Comparison of ENCODE assay signal across 19 cellular contexts in genomic region chr7:23895666-23896096, GRCh38.
A peak's percentile ranks its signal among the peaks of the same experiment; 100 is the strongest.
DNase-seq lines count a peak whose midpoint lies in the region; ATAC-seq, FAIRE-seq and TF ChIP-seq lines count a peak whose summit lies in the region.
"Had no signal": no experiment of that assay in that cellular context is flagged by ENCODE, and none has a peak within 500 bp of the region (broad histone marks: within the 10 kb centered on the region; RNA-seq: fewer than 3 reads in every experiment).

No MANE protein-coding gene starts in this region.

- no peak for TF ChIP-seq EP300 in H1 (IDR thresholded peaks at IDR 0.05; ENCODE audit: borderline replicate concordance in 1 of 2, low read depth in 2 of 2, low read length in 2 of 2)

- no peaks in the 10 kb centered on the region for H4K20me1 ChIP-seq in H1 (replicated peaks in 1 of 2; ENCODE audit: control insufficient read depth in 1 of 2, insufficient read depth in 2 of 2, low read length in 2 of 2)

- no peaks in the 10 kb centered on the region for H3K36me3 ChIP-seq in RWPE2 (ENCODE audit: low read depth)
- no peaks in the 10 kb centered on the region for H3K36me3 ChIP-seq in H1 (ENCODE audit: control insufficient read depth in 2 of 4, insufficient read depth in 4 of 4, low read length in 3 of 4)
- H3K36me3 ChIP-seq: spleen had no signal

- H3K4me2 ChIP-seq in H1 (ENCODE audit: insufficient read depth in 1 of 2, low read depth in 2 of 2, low read length in 2 of 2), result no peak overlapping the region

- H3K4me3 ChIP-seq in RWPE2 (ENCODE audit: severe bottlenecking), result no peak overlapping the region
- no peak overlapping the region for H3K4me3 ChIP-seq in H1 (ENCODE audit: extremely low read depth in 1 of 4, insufficient read depth in 2 of 4, low read depth in 3 of 4, low read length in 4 of 4)
- H3K4me3 ChIP-seq: psoas muscle, spleen had no signal

- no peak overlapping the region for H2BK5ac ChIP-seq in H1 (ENCODE audit: low read depth, low read length)

- H3K79me1 ChIP-seq in H1 (ENCODE audit: low read depth, low read length), result no peaks in the 10 kb centered on the region

- H2BK120ac ChIP-seq in H1 (replicated peaks; ENCODE audit: low read depth, low read length), result no peak overlapping the region

- no peak overlapping the region for H3K56ac ChIP-seq in H1 (replicated peaks; ENCODE audit: insufficient read length, low read depth, low read length)

- H3K14ac ChIP-seq in H1 (ENCODE audit: insufficient read length), result no peak overlapping the region

- H3K79me2 ChIP-seq in H1 (ENCODE audit: control insufficient read depth in 1 of 2, insufficient read depth in 2 of 2, low read length in 2 of 2), result no peaks in the 10 kb centered on the region

- H3K9me3 ChIP-seq in RWPE2 (ENCODE audit: severe bottlenecking) (no peaks in the 10 kb centered on the region), H1 (ENCODE audit: insufficient read depth in 2 of 2, low read depth in 1 of 2, low read length in 1 of 2) (no peaks in the 10 kb centered on the region)
- H3K9me3 ChIP-seq: psoas muscle, spleen had no signal

- no peak overlapping the region for H4K8ac ChIP-seq in H1 (ENCODE audit: extremely low read depth, insufficient read depth, low read length)

- TF ChIP-seq CTCF in RWPE2 (IDR thresholded peaks at IDR 0.05; ENCODE audit: poor library complexity, severe bottlenecking) (no peak), H1 (IDR thresholded peaks at IDR 0.05; ENCODE audit: control extremely low read depth in 1 of 3, insufficient read depth in 1 of 3, low read depth in 1 of 3, low read length in 3 of 3) (no peak)

- H3K9ac ChIP-seq in H1 (replicated peaks in 1 of 4; ENCODE audit: extremely low read depth in 1 of 4, low read depth in 3 of 4, low read length in 3 of 4), result no peak overlapping the region

- H3K18ac ChIP-seq in H1 (ENCODE audit: extremely low read depth, low read length), result no peak overlapping the region

- TF ChIP-seq RAD21 in H1 (IDR thresholded peaks at IDR 0.05 in 1 of 2, conservative IDR thresholded peaks at IDR 0.05 in 1 of 2; ENCODE audit: low read depth in 2 of 2, low read length in 2 of 2), result no peak

- peak overlapping the region; percentile 81; the same call in 1 of the 2 replicates for H2AFZ ChIP-seq in H1 (ENCODE audit: low read length)

- H3K4ac ChIP-seq in H1 (replicated peaks; ENCODE audit: insufficient read length, low read depth, low read length), result no peak overlapping the region

- no peaks in the 10 kb centered on the region for H3K23me2 ChIP-seq in H1 (ENCODE audit: low read depth, low read length)

- no peak for TF ChIP-seq POLR2A in H1 (IDR thresholded peaks at IDR 0.05; ENCODE audit: control extremely low read depth in 1 of 2, low read depth in 2 of 2, low read length in 2 of 2)

- POLR2A ChIA-PET in H1 (lab: Charles Lee; ENCODE audit: partially characterized antibody), result interaction anchor here (0.6 kb wide), 1 partner anchor 652 kb away, joined by 3 read pairs; no protein-coding TSS in a partner anchor

- no peak overlapping the region for H2BK12ac ChIP-seq in H1 (ENCODE audit: low read depth, low read length)

- CTCF ChIA-PET in H1 (lab: Charles Lee; ENCODE audit: partially characterized antibody), result interaction anchor here (0.5 to 2.0 kb wide), 4 partner anchors 9 to 394 kb away, joined by 3 to 7 read pairs (median 4); no protein-coding TSS in a partner anchor

- peak; percentile 76 for ATAC-seq in RWPE2 (ENCODE audit: low read depth)
- ATAC-seq: psoas muscle had no signal

- H2BK20ac ChIP-seq in H1 (ENCODE audit: low read length), result no peak overlapping the region

- no peak overlapping the region for H2AK5ac ChIP-seq in H1 (ENCODE audit: low read depth, low read length)

- peaks cover 5% of the 10 kb centered on the region for H3K4me1 ChIP-seq in RWPE2 (ENCODE audit: insufficient read depth, poor library complexity, severe bottlenecking)
- H3K4me1 ChIP-seq in H1 (replicated peaks in 1 of 4; ENCODE audit: control insufficient read depth in 3 of 4, insufficient read depth in 4 of 4, low read length in 3 of 4), result peaks cover 0 to 3% (median 0%) of the 10 kb centered on the region in 4 experiments; a peak in 2 of 7 replicates
- H3K4me1 ChIP-seq: psoas muscle, spleen had no signal

- peak; percentile 17 for DNase-seq in DMS53 (lab: John Stamatoyannopoulos, UW)
- no peak for DNase-seq in DMS53 treated with DMSO at 0.1 percent for 48 hours (lab: John Stamatoyannopoulos, UW; ENCODE audit: unreplicated experiment)
- no peak for DNase-seq in RWPE2 (ENCODE audit: low spot score)
- no peak for DNase-seq in H1 (ENCODE audit: low read depth in 1 of 2, low spot score in 2 of 2)
- peak; percentile 37 for DNase-seq in urothelium cell line (ENCODE audit: low spot score)
- DNase-seq in hippocampal formation (lab: John Stamatoyannopoulos, UW), result no peak
- no peak for DNase-seq in AG08396 (ENCODE audit: low spot score)
- no peak for DNase-seq in NCI-H1930 (lab: John Stamatoyannopoulos, UW)
- DNase-seq: activated B cell treated with CpG ODN at 0.5 μM for 24 hours; CD4-positive, alpha-beta T cell; H7; mammary epithelial cell; NCI-H1105; NCI-H526; psoas muscle; SIG-M5; spleen had no signal

- FAIRE-seq in H1 (lab: Jason Lieb, UNC) (no peak), urothelium cell line (lab: Jason Lieb, UNC) (no peak)
- FAIRE-seq: islet of Langerhans had no signal

- no peak overlapping the region for H4K91ac ChIP-seq in H1 (replicated peaks; ENCODE audit: insufficient read length, low read length)

- H2BK15ac ChIP-seq in H1 (ENCODE audit: low read length), result no peak overlapping the region

- H3K27ac ChIP-seq in RWPE2 (ENCODE audit: poor library complexity, severe bottlenecking), result no peak overlapping the region
- H3K27ac ChIP-seq in H1 (ENCODE audit: low read depth, low read length), result no peak overlapping the region
- H3K27ac ChIP-seq: 22Rv1, psoas muscle, spleen had no signal

- no peak overlapping the region for H3K23ac ChIP-seq in H1 (ENCODE audit: insufficient read length)

- WGBS in H1 (ENCODE audit: extremely low coverage in 1 of 2, insufficient coverage in 1 of 2, insufficient read length in 1 of 2, insufficient replicate concordance in 2 of 2, low coverage in 1 of 2, low lambda C conversion rate in 2 of 2, missing lambda C conversion rate in 1 of 2), 2 experiments, result 86% methylated on average over 6 of the region's 6 CpGs; no CpG with 5 or more reads in 1 of the 2 experiments

- H3K27me3 ChIP-seq in RWPE2 (ENCODE audit: insufficient read depth, poor library complexity, severe bottlenecking) (no peaks in the 10 kb centered on the region), H1 (replicated peaks in 1 of 4; ENCODE audit: control insufficient read depth in 3 of 4, extremely low read depth in 1 of 4, insufficient read depth in 3 of 4, low read length in 3 of 4) (no peaks in the 10 kb centered on the region)

- no peak overlapping the region for H4K5ac ChIP-seq in H1 (ENCODE audit: insufficient read length, low read depth, low read length)

TF ChIP-seq in H1, 55 proteins besides CTCF, POLR2A, EP300 and RAD21:
- TF ChIP-seq FOSL1 (IDR thresholded peaks at IDR 0.05; ENCODE audit: insufficient read depth, low read depth, low read length), result no peak
- no peak for TF ChIP-seq CBX8 (IDR thresholded peaks at IDR 0.05; ENCODE audit: borderline replicate concordance, low read depth, low read length)
- TF ChIP-seq POU5F1 (IDR thresholded peaks at IDR 0.05; ENCODE audit: low read depth, low read length), result no peak
- TF ChIP-seq TBP (IDR thresholded peaks at IDR 0.05; ENCODE audit: low read depth, low read length), result no peak

Comparison
In these comparisons a context has a peak if more than half of its experiments do, and no peak if none do; other contexts are left out.
1. DNase-seq: peak in DMS53 (single experiment) and urothelium cell line (single experiment); none in DMS53 treated with DMSO at 0.1 percent for 48 hours (single experiment), RWPE2 (single experiment), H1 (0 of 2), hippocampal formation (0 of 2), AG08396 (single experiment) and NCI-H1930 (0 of 2).